Comparison of ENCODE assay signal across 1 cellular context in genomic region chr12:113758165-113758924, GRCh38.
TF ChIP-seq lines count a peak whose summit lies in the region.

No MANE protein-coding gene starts in this region.

TF ChIP-seq in K562, 482 proteins besides CTCF, POLR2A, EP300 and RAD21 (continued from another document and continues in another):
- TF ChIP-seq ZNF707 (CRISPR knock-in tag; conservative IDR thresholded peaks at IDR 0.05) (no peak), ZZZ3 (IDR thresholded peaks at IDR 0.05) (no peak), RBFOX2 (IDR thresholded peaks at IDR 0.05; ENCODE audit: low read depth, low read length) (no peak), WHSC1 (IDR thresholded peaks at IDR 0.05; ENCODE audit: low read length) (no peak), ETV5 (CRISPR knock-in tag; IDR thresholded peaks at IDR 0.05; ENCODE audit: low read depth) (no peak), NR4A1 (CRISPR knock-in tag; IDR thresholded peaks at IDR 0.05) (no peak), NR4A1 (tag; IDR thresholded peaks at IDR 0.05) (no peak), ZSCAN29 (IDR thresholded peaks at IDR 0.05) (no peak), ETV6 (IDR thresholded peaks at IDR 0.05; ENCODE audit: borderline replicate concordance in 1 of 2, low read depth in 2 of 2, low read length in 1 of 2) (no peak), ETV6 (CRISPR knock-in tag; IDR thresholded peaks at IDR 0.05; ENCODE audit: borderline replicate concordance) (no peak), TRIM24 (IDR thresholded peaks at IDR 0.05) (peak in 1 of 2 experiments; percentile 36; a peak in 1 of 4 replicates), MBD2 (IDR thresholded peaks at IDR 0.05; ENCODE audit: borderline replicate concordance, low read depth) (no peak), HIVEP1 (CRISPR knock-in tag; IDR thresholded peaks at IDR 0.05) (no peak), POLR2AphosphoS2 (IDR thresholded peaks at IDR 0.05; ENCODE audit: low read length) (no peak), ZFP1 (CRISPR knock-in tag; IDR thresholded peaks at IDR 0.05) (no peak), MIER1 (IDR thresholded peaks at IDR 0.05; ENCODE audit: low read depth) (no peak), TSC22D4 (tag; IDR thresholded peaks at IDR 0.05) (no peak), MEIS2 (IDR thresholded peaks at IDR 0.05; ENCODE audit: partially characterized antibody) (peak; percentile 47), PCBP2 (IDR thresholded peaks at IDR 0.05; ENCODE audit: low read depth, low read length, poor library complexity, severe bottlenecking) (no peak), PURB (CRISPR knock-in tag; IDR thresholded peaks at IDR 0.05; ENCODE audit: low read depth) (no peak), PPARD (CRISPR knock-in tag; IDR thresholded peaks at IDR 0.05) (no peak), MCM3 (IDR thresholded peaks at IDR 0.05) (no peak), NFE2L1 (tag; IDR thresholded peaks at IDR 0.05; ENCODE audit: borderline replicate concordance, low read depth) (no peak), NFIC (IDR thresholded peaks at IDR 0.05) (peak; percentile 42), HMGN3 (IDR thresholded peaks at IDR 0.05; ENCODE audit: borderline replicate concordance, extremely low read depth, insufficient read length, low read depth, low read length) (no peak), CBFA2T3 (IDR thresholded peaks at IDR 0.05) (peak; percentile 85), PHF21A (IDR thresholded peaks at IDR 0.05; ENCODE audit: borderline replicate concordance, low read depth) (no peak), ZNF699 (CRISPR knock-in tag; IDR thresholded peaks at IDR 0.05; ENCODE audit: insufficient replicate concordance) (no peak), ATF2 (CRISPR knock-in tag; IDR thresholded peaks at IDR 0.05) (no peak), CCNT2 (IDR thresholded peaks at IDR 0.05; ENCODE audit: borderline replicate concordance, extremely low read depth, insufficient read length, low read depth, low read length) (no peak), CXXC5 (CRISPR knock-in tag; IDR thresholded peaks at IDR 0.05) (no peak), IRF2 (CRISPR knock-in tag; IDR thresholded peaks at IDR 0.05) (no peak), EGR1 (conservative IDR thresholded peaks at IDR 0.05) (no peak), ZNF282 (CRISPR knock-in tag; IDR thresholded peaks at IDR 0.05) (no peak), MED1 (CRISPR knock-in tag; IDR thresholded peaks at IDR 0.05; ENCODE audit: borderline replicate concordance) (no peak), ZNF695 (CRISPR knock-in tag; IDR thresholded peaks at IDR 0.05) (no peak), CBX1 (IDR thresholded peaks at IDR 0.05; ENCODE audit: low read depth) (no peak), FOXA1 (IDR thresholded peaks at IDR 0.05; ENCODE audit: borderline replicate concordance) (no peak), TCF3 (CRISPR knock-in tag; IDR thresholded peaks at IDR 0.05) (peak; percentile 86), PCBP1 (IDR thresholded peaks at IDR 0.05; ENCODE audit: low read depth, low read length, poor library complexity, severe bottlenecking) (no peak), SMAD2 (IDR thresholded peaks at IDR 0.05; ENCODE audit: low read depth, low read length) (no peak), ETV1 (tag; conservative IDR thresholded peaks at IDR 0.05; ENCODE audit: low read depth) (no peak), SRSF1 (IDR thresholded peaks at IDR 0.05; ENCODE audit: low read depth, low read length) (no peak), NKRF (IDR thresholded peaks at IDR 0.05; ENCODE audit: borderline replicate concordance) (no peak), NFYB (IDR thresholded peaks at IDR 0.05; ENCODE audit: extremely low read depth, insufficient read length) (no peak), GATAD2A (IDR thresholded peaks at IDR 0.05) (no peak), MAFF (IDR thresholded peaks at IDR 0.05; ENCODE audit: low read length) (no peak), ELK1 (CRISPR knock-in tag; IDR thresholded peaks at IDR 0.05) (no peak), TCF7L2 (IDR thresholded peaks at IDR 0.05; ENCODE audit: low read depth, low read length) (no peak), CHAMP1 (IDR thresholded peaks at IDR 0.05) (no peak), ZNF79 (CRISPR knock-in tag; IDR thresholded peaks at IDR 0.05; ENCODE audit: low read depth) (no peak)
- TF ChIP-seq, protein P1, sequence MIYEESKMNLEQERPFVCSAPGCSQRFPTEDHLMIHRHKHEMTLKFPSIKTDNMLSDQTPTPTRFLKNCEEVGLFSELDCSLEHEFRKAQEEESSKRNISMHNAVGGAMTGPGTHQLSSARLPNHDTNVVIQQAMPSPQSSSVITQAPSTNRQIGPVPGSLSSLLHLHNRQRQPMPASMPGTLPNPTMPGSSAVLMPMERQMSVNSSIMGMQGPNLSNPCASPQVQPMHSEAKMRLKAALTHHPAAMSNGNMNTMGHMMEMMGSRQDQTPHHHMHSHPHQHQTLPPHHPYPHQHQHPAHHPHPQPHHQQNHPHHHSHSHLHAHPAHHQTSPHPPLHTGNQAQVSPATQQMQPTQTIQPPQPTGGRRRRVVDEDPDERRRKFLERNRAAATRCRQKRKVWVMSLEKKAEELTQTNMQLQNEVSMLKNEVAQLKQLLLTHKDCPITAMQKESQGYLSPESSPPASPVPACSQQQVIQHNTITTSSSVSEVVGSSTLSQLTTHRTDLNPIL (CRISPR knock-in tag; IDR thresholded peaks at IDR 0.05): no peak
- TF ChIP-seq, protein P2, sequence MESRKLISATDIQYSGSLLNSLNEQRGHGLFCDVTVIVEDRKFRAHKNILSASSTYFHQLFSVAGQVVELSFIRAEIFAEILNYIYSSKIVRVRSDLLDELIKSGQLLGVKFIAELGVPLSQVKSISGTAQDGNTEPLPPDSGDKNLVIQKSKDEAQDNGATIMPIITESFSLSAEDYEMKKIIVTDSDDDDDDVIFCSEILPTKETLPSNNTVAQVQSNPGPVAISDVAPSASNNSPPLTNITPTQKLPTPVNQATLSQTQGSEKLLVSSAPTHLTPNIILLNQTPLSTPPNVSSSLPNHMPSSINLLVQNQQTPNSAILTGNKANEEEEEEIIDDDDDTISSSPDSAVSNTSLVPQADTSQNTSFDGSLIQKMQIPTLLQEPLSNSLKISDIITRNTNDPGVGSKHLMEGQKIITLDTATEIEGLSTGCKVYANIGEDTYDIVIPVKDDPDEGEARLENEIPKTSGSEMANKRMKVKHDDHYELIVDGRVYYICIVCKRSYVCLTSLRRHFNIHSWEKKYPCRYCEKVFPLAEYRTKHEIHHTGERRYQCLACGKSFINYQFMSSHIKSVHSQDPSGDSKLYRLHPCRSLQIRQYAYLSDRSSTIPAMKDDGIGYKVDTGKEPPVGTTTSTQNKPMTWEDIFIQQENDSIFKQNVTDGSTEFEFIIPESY (CRISPR knock-in tag; IDR thresholded peaks at IDR 0.05): peak; percentile 54; the same call in 1 of the 2 replicates
- TF ChIP-seq, protein P3, sequence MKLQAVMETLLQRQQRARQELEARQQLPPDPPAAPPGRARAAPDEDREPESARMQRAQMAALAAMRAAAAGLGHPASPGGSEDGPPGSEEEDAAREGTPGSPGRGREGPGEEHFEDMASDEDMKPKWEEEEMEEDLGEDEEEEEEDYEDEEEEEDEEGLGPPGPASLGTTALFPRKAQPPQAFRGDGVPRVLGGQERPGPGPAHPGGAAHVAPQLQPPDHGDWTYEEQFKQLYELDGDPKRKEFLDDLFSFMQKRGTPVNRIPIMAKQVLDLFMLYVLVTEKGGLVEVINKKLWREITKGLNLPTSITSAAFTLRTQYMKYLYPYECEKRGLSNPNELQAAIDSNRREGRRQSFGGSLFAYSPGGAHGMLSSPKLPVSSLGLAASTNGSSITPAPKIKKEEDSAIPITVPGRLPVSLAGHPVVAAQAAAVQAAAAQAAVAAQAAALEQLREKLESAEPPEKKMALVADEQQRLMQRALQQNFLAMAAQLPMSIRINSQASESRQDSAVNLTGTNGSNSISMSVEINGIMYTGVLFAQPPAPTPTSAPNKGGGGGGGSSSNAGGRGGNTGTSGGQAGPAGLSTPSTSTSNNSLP (IDR thresholded peaks at IDR 0.05; ENCODE audit: borderline replicate concordance, low read depth, low read length): no peak
- TF ChIP-seq, protein P4, sequence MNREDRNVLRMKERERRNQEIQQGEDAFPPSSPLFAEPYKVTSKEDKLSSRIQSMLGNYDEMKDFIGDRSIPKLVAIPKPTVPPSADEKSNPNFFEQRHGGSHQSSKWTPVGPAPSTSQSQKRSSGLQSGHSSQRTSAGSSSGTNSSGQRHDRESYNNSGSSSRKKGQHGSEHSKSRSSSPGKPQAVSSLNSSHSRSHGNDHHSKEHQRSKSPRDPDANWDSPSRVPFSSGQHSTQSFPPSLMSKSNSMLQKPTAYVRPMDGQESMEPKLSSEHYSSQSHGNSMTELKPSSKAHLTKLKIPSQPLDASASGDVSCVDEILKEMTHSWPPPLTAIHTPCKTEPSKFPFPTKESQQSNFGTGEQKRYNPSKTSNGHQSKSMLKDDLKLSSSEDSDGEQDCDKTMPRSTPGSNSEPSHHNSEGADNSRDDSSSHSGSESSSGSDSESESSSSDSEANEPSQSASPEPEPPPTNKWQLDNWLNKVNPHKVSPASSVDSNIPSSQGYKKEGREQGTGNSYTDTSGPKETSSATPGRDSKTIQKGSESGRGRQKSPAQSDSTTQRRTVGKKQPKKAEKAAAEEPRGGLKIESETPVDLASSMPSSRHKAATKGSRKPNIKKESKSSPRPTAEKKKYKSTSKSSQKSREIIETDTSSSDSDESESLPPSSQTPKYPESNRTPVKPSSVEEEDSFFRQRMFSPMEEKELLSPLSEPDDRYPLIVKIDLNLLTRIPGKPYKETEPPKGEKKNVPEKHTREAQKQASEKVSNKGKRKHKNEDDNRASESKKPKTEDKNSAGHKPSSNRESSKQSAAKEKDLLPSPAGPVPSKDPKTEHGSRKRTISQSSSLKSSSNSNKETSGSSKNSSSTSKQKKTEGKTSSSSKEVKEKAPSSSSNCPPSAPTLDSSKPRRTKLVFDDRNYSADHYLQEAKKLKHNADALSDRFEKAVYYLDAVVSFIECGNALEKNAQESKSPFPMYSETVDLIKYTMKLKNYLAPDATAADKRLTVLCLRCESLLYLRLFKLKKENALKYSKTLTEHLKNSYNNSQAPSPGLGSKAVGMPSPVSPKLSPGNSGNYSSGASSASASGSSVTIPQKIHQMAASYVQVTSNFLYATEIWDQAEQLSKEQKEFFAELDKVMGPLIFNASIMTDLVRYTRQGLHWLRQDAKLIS (CRISPR knock-in tag; IDR thresholded peaks at IDR 0.05): no peak
